8 cellular contexts compared by ENCODE assay signal in genomic region chr12:47493801-47494200, GRCh38.
"Had no signal": no experiment of that assay in that cellular context is flagged by ENCODE, and none has a peak within 500 bp of the region (broad histone marks: within the 10 kb centered on the region; RNA-seq: fewer than 3 reads in every experiment).

No MANE protein-coding gene starts in this region.

- ATAC-seq: GM12878 had no signal

- FAIRE-seq: G401.6, GM12878, GM12891, GM12892, GM18507, GM19239 had no signal

- DNase-seq: GDM1, GF-D8 had no signal

- H3K4me3 ChIP-seq: GM12878 had no signal
